ENCODE assay signal across 9 cellular contexts in genomic region chr6:85537055-85537494, GRCh38. TPM values are rescaled to one million over a fixed set of nuclear protein-coding genes. Genes with fewer than 3 reads are reported as not detected.
DNase-seq lines count a peak whose midpoint lies in the region; ATAC-seq, FAIRE-seq and TF ChIP-seq lines count a peak whose summit lies in the region.
"Had no signal": no experiment of that assay in that cellular context is flagged by ENCODE, and none has a peak within 500 bp of the region (broad histone marks: within the 10 kb centered on the region; RNA-seq: fewer than 3 reads in every experiment).

No MANE protein-coding gene starts in this region.

- BruUV-seq in Caco-2 (replicated peaks; lab: Mats Ljungman, UMichigan) (no TSS peak), GM12878 (replicated peaks; lab: Mats Ljungman, UMichigan) (no TSS peak)

- TF ChIP-seq EP300 in GM12878 (IDR thresholded peaks at IDR 0.05; ENCODE audit: borderline replicate concordance in 1 of 2, control insufficient read depth in 1 of 2, low read depth in 2 of 2, low read length in 2 of 2) = no peak

- peak; percentile 1; the same call in 1 of the 2 replicates for TF ChIP-seq RAD21 in GM12878 (IDR thresholded peaks at IDR 0.05; ENCODE audit: insufficient read depth, low read depth, low read length)

- SMC1A ChIA-PET in GM12878 (lab: Charles Lee; ENCODE audit: uncharacterized antibody, unreplicated experiment) = interaction anchor here (0.5 to 2.9 kb wide), 23 partner anchors 10 to 1114 kb away, joined by 3 to 29 read pairs (median 4); no protein-coding TSS in a partner anchor

- no peak overlapping the region for H3K27ac Mint-ChIP-seq in Caco-2 (ENCODE audit: unreplicated experiment)
- H3K27ac Mint-ChIP-seq: T-helper 2 cell treated with Interferon-gamma antibody and Interleukin-4, amounts not matched to agents 5 μg/mL and 100 μg/mL, for 36 hours had no signal

- no peak overlapping the region for H3K4me2 ChIP-seq in GM12878 (ENCODE audit: control insufficient read depth, insufficient read depth)

- POLR2A ChIA-PET in Caco-2 (lab: Charles Lee) = no interaction called here
- POLR2A ChIA-PET in GM12878 (lab: Charles Lee) = no interaction called here

- no peak overlapping the region for H3K4me3 Mint-ChIP-seq in Caco-2 (ENCODE audit: unreplicated experiment)
- H3K4me3 Mint-ChIP-seq: T-helper 2 cell treated with Interferon-gamma antibody and Interleukin-4, amounts not matched to agents 5 μg/mL and 100 μg/mL, for 36 hours had no signal

- H3K36me3 ChIP-seq in Caco-2 (ENCODE audit: control insufficient read depth, insufficient read depth, low read length) = no peaks in the 10 kb centered on the region; the same call in 1 of the 2 replicates
- peaks cover 1 to 10% of the 10 kb centered on the region in 2 experiments for H3K36me3 ChIP-seq in GM12878 (ENCODE audit: control insufficient read depth in 2 of 2, insufficient read depth in 2 of 2, low read length in 1 of 2)
- H3K36me3 ChIP-seq in mucosa of descending colon (ENCODE audit: low read depth) = no peaks in the 10 kb centered on the region
- peaks cover 10% of the 10 kb centered on the region for H3K36me3 ChIP-seq in MG63

- H3K4me1 ChIP-seq in Caco-2 (no peaks in the 10 kb centered on the region), GM12878 (ENCODE audit: control insufficient read depth, insufficient read depth, low read length) (no peaks in the 10 kb centered on the region), mucosa of descending colon (ENCODE audit: low read depth) (no peaks in the 10 kb centered on the region)

- no peaks in the 10 kb centered on the region for H3K79me2 ChIP-seq in GM12878 (ENCODE audit: control insufficient read depth, insufficient read depth, low read length)

- H3K4me3 ChIP-seq in Caco-2 (ENCODE audit: low read depth, low read length) (no peak overlapping the region), GM12878 (no peak overlapping the region), mucosa of descending colon (no peak overlapping the region), MG63 (no peak overlapping the region)
- no peak overlapping the region for H3K4me3 ChIP-seq in Jurkat, Clone E6-1 (ENCODE audit: low read length)

- no peaks in the 10 kb centered on the region for H4K20me1 ChIP-seq in GM12878 (ENCODE audit: control insufficient read depth, insufficient read depth)

- H3K27me3 ChIP-seq in Caco-2 (replicated peaks; ENCODE audit: control insufficient read depth, insufficient read depth, low read length) (no peaks in the 10 kb centered on the region), GM12878 (replicated peaks in 1 of 2; ENCODE audit: control insufficient read depth in 2 of 2, insufficient read depth in 2 of 2, low read length in 1 of 2) (no peaks in the 10 kb centered on the region), MG63 (no peaks in the 10 kb centered on the region)

- CTCF ChIA-PET in Caco-2 (lab: Charles Lee) = no interaction called here
- CTCF ChIA-PET in GM12878 (lab: Yijun Ruan, JAX) = interaction anchor here (0.7 to 5.1 kb wide), 41 partner anchors 9 to 1685 kb away, joined by 3 to 57 read pairs (median 4); partner anchors contain the start of genes NT5E and SNX14

- no peaks in the 10 kb centered on the region for H3K27me3 Mint-ChIP-seq in Caco-2 (ENCODE audit: insufficient read depth, unreplicated experiment)

- no peak for DNase-seq in Caco-2
- DNase-seq in Jurkat, Clone E6-1 (ENCODE audit: low read depth, low spot score) = peak; percentile 3
- DNase-seq in GM12878 (ENCODE audit: low read depth, low spot score) = no peak
- DNase-seq in mucosa of descending colon = no peak
- no peak for DNase-seq in NK-92 (lab: John Stamatoyannopoulos, UW; ENCODE audit: unreplicated experiment)
- DNase-seq in MG63 = no peak
- DNase-seq in H4 (ENCODE audit: low spot score) = no peak

- peaks cover 7% of the 10 kb centered on the region for H3K36me3 Mint-ChIP-seq in Caco-2 (ENCODE audit: insufficient read depth, unreplicated experiment)

- H2AFZ ChIP-seq in GM12878 (ENCODE audit: control insufficient read depth, low read depth, low read length) = no peak overlapping the region

- intact Hi-C loops in Caco-2 (cut with micrococcal nuclease; ENCODE audit: unreplicated experiment) = loop anchor here (1.0 to 5.0 kb wide), 2 partner anchors 55 to 182 kb away; no protein-coding TSS in a partner anchor
- intact Hi-C loops in GM12878 (cut with micrococcal nuclease; ENCODE audit: unreplicated experiment) = loop anchor here (1.0 kb wide), 1 partner anchor 182 kb away; no protein-coding TSS in a partner anchor
- intact Hi-C loops in mucosa of descending colon (cut with DNase I, micrococcal nuclease) = no loop called here

- H3K9me3 ChIP-seq in Caco-2 (no peaks in the 10 kb centered on the region), GM12878 (replicated peaks; ENCODE audit: control insufficient read depth, insufficient read depth, low read length) (no peaks in the 10 kb centered on the region), mucosa of descending colon (no peaks in the 10 kb centered on the region), MG63 (no peaks in the 10 kb centered on the region)

- ATAC-seq in GM12878 (no peak), mucosa of descending colon (no peak), GM18867 (IDR thresholded peaks at IDR 0.05; ENCODE audit: unreplicated experiment) (no peak)

- H3K4me1 Mint-ChIP-seq in Caco-2 (ENCODE audit: low read depth, unreplicated experiment) = no peaks in the 10 kb centered on the region

- in situ Hi-C loops in GM12878 (cut with MboI) = no loop called here

- TF ChIP-seq CTCF in Caco-2 (IDR thresholded peaks at IDR 0.05; ENCODE audit: insufficient read depth in 1 of 2, low read depth in 1 of 2, low read length in 1 of 2, severe bottlenecking in 1 of 2, unreplicated experiment in 1 of 2) = peak; percentile 26 to 39
- peak in 2 of 3 experiments; percentile 25 to 38; a peak in 3 of 6 replicates for TF ChIP-seq CTCF in GM12878 (IDR thresholded peaks at IDR 0.05 in 2 of 3, conservative IDR thresholded peaks at IDR 0.05 in 1 of 3; ENCODE audit: control insufficient read depth in 2 of 3, extremely low read depth in 1 of 3, insufficient read depth in 1 of 3, low read depth in 3 of 3, low read length in 3 of 3)
- TF ChIP-seq CTCF in mucosa of descending colon (IDR thresholded peaks at IDR 0.05) = peak; percentile 28

- H3K9ac ChIP-seq in GM12878 (ENCODE audit: control insufficient read depth, insufficient read depth, low read length) = no peak overlapping the region

- H3K27ac ChIP-seq in GM12878 (ENCODE audit: control insufficient read depth, insufficient read depth) = no peak overlapping the region

- 48% methylated on average over 2 of the region's 2 CpGs for WGBS in GM12878 (ENCODE audit: insufficient coverage, insufficient replicate concordance, low lambda C conversion rate, missing lambda C conversion rate)

- no peak for TF ChIP-seq POLR2A in GM12878 (IDR thresholded peaks at IDR 0.05; ENCODE audit: low read depth, low read length)

- RAD21 ChIA-PET in GM12878 (lab: Charles Lee; ENCODE audit: unreplicated experiment) = interaction anchor here (0.6 to 6.9 kb wide), 14 partner anchors 11 to 183 kb away, joined by 3 to 44 read pairs (median 4); partner anchors contain the start of gene NT5E

- no peaks in the 10 kb centered on the region for H3K9me3 Mint-ChIP-seq in Caco-2 (ENCODE audit: unreplicated experiment)
- H3K9me3 Mint-ChIP-seq: T-helper 2 cell treated with Interferon-gamma antibody and Interleukin-4, amounts not matched to agents 5 μg/mL and 100 μg/mL, for 36 hours had no signal

- no peak for FAIRE-seq in GM12878 (lab: Jason Lieb, UNC)

TF ChIP-seq in GM12878, 131 proteins besides CTCF, POLR2A, EP300 and RAD21 (continues in another document):
- no peak for TF ChIP-seq ZNF274 (IDR thresholded peaks at IDR 0.05; ENCODE audit: insufficient read depth, insufficient read length)
- TF ChIP-seq IKZF1 (conservative IDR thresholded peaks at IDR 0.05) = no peak
- no peak for TF ChIP-seq USF1 (IDR thresholded peaks at IDR 0.05; ENCODE audit: borderline replicate concordance, extremely low read length, insufficient read depth, low read depth, low read length)
- no peak for TF ChIP-seq RFX5 (IDR thresholded peaks at IDR 0.05; ENCODE audit: low read depth, low read length)
- no peak for TF ChIP-seq PML (IDR thresholded peaks at IDR 0.05; ENCODE audit: low read length)
- no peak for TF ChIP-seq NR2C2 (IDR thresholded peaks at IDR 0.05; ENCODE audit: borderline replicate concordance, control insufficient read depth, insufficient read length, low read depth)
- no peak for TF ChIP-seq MTA3 (IDR thresholded peaks at IDR 0.05; ENCODE audit: borderline replicate concordance, low read length)
- peak; percentile 48; the same call in 1 of the 2 replicates for TF ChIP-seq SMC3 (IDR thresholded peaks at IDR 0.05; ENCODE audit: borderline replicate concordance, low read length)

RNA-seq across cellular contexts. Expression of gene SNX14, which starts 56.6 kb away (rescaled TPM):
- 85.0 and 87.5 TPM in 2 replicates for total RNA-seq in Caco-2 (2022)
- polyA plus RNA-seq in Jurkat, Clone E6-1 (2012; ENCODE audit: insufficient read depth, insufficient read length) = 39.8 TPM
- 356 and 399 TPM in 2 replicates for total RNA-seq in GM12878 (2013; cell fraction: nucleolus; rRNA removed)
- 61.7 and 75.3 TPM in 2 replicates for total RNA-seq in GM12878 (2014; rRNA removed)
- 94.3 and 103 TPM in 2 replicates for total RNA-seq in GM12878 (2014; rRNA removed; fragmentation: Illumina TruSeq; extraction: Trizol)
- total RNA-seq in GM12878 (2021) = 46.3 and 47.8 TPM in 2 replicates
- 22.4 TPM for polyA plus RNA-seq in GM12878 (2011; ENCODE audit: low read depth)
- polyA plus RNA-seq in GM12878 (2011; rRNA removed) = 122 and 221 TPM in 2 replicates
- 34.7 and 39.7 TPM in 2 replicates for polyA plus RNA-seq in GM12878 (2011; cell fraction: cytosol; rRNA removed)
- polyA plus RNA-seq in GM12878 (2011; cell fraction: nucleus; rRNA removed) = 94.5 and 123 TPM in 2 replicates
- polyA plus RNA-seq in GM12878 (2012) = 46.4 and 50.7 TPM in 2 replicates
- 51.0 and 79.8 TPM in 2 replicates for polyA plus RNA-seq in GM12878 (2014; fragmentation: Illumina TruSeq; extraction: Trizol)
- 10 to 100 TPM; 34.2 to 50.9 TPM for polyA plus RNA-seq in GM12878 (2014; fragmentation: Nextera tagmentation; extraction: Ambion mirVana)
- polyA plus RNA-seq in GM12878 (2014; rRNA removed) = 38.9 and 42.8 TPM in 2 replicates
- 10 to 100 TPM; 46.4 to 51.4 TPM for polyA plus RNA-seq in GM12878 (2016; fragmentation: Nextera tagmentation; extraction: Ambion mirVana)
- 66.9 and 70.2 TPM in 2 replicates for polyA minus RNA-seq in GM12878 (2011; rRNA and poly(A)+ RNA removed)
- 19.6 and 22.0 TPM in 2 replicates for polyA minus RNA-seq in GM12878 (2011; cell fraction: cytosol; rRNA and poly(A)+ RNA removed)
- polyA minus RNA-seq in GM12878 (2011; cell fraction: nucleus; rRNA and poly(A)+ RNA removed) = 68.9 and 109 TPM in 2 replicates
- total RNA-seq in mucosa of descending colon = 10 to 100 TPM; 62.9 to 81.4 (median 71.0) TPM
- total RNA-seq in MG63 (2014; rRNA removed; shearing (Covaris generic); ENCODE audit: low replicate concordance) = 65.8 and 88.2 TPM in 2 replicates
- 40.4 and 55.9 TPM in 2 replicates for total RNA-seq in H4 (2014; rRNA removed; shearing (Covaris generic))

Comparison
In these comparisons a context has a peak if more than half of its experiments do, and no peak if none do; other contexts are left out.
1. intact Hi-C loops: an anchor here in Caco-2 (1.0 to 5.0 kb wide) and GM12878 (1.0 kb wide); none called in mucosa of descending colon.